ENCODE assay signal across 2 cellular contexts in genomic region chr5:177499842-177500241, GRCh38.
TF ChIP-seq lines count a peak whose summit lies in the region.

No MANE protein-coding gene starts in this region.

TF ChIP-seq in GM23338, 12 proteins besides CTCF, POLR2A, EP300 and RAD21:
- TF ChIP-seq STAT1 (IDR thresholded peaks at IDR 0.05; ENCODE audit: unreplicated experiment) (no peak), JUNB (IDR thresholded peaks at IDR 0.05; ENCODE audit: unreplicated experiment) (no peak), EZH2 (IDR thresholded peaks at IDR 0.05; ENCODE audit: low read depth, unreplicated experiment) (no peak), CREB1 (CRISPR knock-in tag; IDR thresholded peaks at IDR 0.05; ENCODE audit: low read depth) (no peak), EZH2phosphoT487 (IDR thresholded peaks at IDR 0.05; ENCODE audit: unreplicated experiment) (no peak), NANOG (IDR thresholded peaks at IDR 0.05; ENCODE audit: borderline replicate concordance) (no peak), REST (IDR thresholded peaks at IDR 0.05; ENCODE audit: unreplicated experiment) (no peak), ZNF114 (CRISPR knock-in tag; IDR thresholded peaks at IDR 0.05) (no peak), ZNF331 (CRISPR knock-in tag; IDR thresholded peaks at IDR 0.05; ENCODE audit: low read depth) (no peak), POLR2AphosphoS5 (IDR thresholded peaks at IDR 0.05; ENCODE audit: low read depth) (no peak)
- TF ChIP-seq, protein P1, sequence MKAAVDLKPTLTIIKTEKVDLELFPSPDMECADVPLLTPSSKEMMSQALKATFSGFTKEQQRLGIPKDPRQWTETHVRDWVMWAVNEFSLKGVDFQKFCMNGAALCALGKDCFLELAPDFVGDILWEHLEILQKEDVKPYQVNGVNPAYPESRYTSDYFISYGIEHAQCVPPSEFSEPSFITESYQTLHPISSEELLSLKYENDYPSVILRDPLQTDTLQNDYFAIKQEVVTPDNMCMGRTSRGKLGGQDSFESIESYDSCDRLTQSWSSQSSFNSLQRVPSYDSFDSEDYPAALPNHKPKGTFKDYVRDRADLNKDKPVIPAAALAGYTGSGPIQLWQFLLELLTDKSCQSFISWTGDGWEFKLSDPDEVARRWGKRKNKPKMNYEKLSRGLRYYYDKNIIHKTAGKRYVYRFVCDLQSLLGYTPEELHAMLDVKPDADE (IDR thresholded peaks at IDR 0.05) = no peak

TF ChIP-seq in H1, 55 proteins besides CTCF, POLR2A, EP300 and RAD21:
- TF ChIP-seq POU5F1 (IDR thresholded peaks at IDR 0.05; ENCODE audit: low read depth, low read length) (no peak), PHF8 (conservative IDR thresholded peaks at IDR 0.05; ENCODE audit: low read depth, low read length) (no peak), GTF2F1 (IDR thresholded peaks at IDR 0.05; ENCODE audit: borderline replicate concordance, low read depth, low read length) (no peak), FOSL1 (IDR thresholded peaks at IDR 0.05; ENCODE audit: insufficient read depth, low read depth, low read length) (no peak), EZH2 (IDR thresholded peaks at IDR 0.05; ENCODE audit: low read depth, low read length, severe bottlenecking) (no peak), SIN3A (conservative IDR thresholded peaks at IDR 0.05 in 1 of 2, IDR thresholded peaks at IDR 0.05 in 1 of 2; ENCODE audit: low read depth in 1 of 2, low read length in 2 of 2) (no peak), SP1 (IDR thresholded peaks at IDR 0.05; ENCODE audit: low read depth, low read length) (no peak), RNF2 (IDR thresholded peaks at IDR 0.05; ENCODE audit: borderline replicate concordance, low read depth, low read length, missing control alignments, poor library complexity, severe bottlenecking) (no peak), RBBP5 (IDR thresholded peaks at IDR 0.05; ENCODE audit: borderline replicate concordance, low read depth, low read length) (no peak), SRF (IDR thresholded peaks at IDR 0.05; ENCODE audit: low read depth, low read length) (no peak), SIX5 (IDR thresholded peaks at IDR 0.05; ENCODE audit: low read depth, low read length) (no peak)
